ENCODE assay signal across 8 cellular contexts in the genomic region with DNA sequence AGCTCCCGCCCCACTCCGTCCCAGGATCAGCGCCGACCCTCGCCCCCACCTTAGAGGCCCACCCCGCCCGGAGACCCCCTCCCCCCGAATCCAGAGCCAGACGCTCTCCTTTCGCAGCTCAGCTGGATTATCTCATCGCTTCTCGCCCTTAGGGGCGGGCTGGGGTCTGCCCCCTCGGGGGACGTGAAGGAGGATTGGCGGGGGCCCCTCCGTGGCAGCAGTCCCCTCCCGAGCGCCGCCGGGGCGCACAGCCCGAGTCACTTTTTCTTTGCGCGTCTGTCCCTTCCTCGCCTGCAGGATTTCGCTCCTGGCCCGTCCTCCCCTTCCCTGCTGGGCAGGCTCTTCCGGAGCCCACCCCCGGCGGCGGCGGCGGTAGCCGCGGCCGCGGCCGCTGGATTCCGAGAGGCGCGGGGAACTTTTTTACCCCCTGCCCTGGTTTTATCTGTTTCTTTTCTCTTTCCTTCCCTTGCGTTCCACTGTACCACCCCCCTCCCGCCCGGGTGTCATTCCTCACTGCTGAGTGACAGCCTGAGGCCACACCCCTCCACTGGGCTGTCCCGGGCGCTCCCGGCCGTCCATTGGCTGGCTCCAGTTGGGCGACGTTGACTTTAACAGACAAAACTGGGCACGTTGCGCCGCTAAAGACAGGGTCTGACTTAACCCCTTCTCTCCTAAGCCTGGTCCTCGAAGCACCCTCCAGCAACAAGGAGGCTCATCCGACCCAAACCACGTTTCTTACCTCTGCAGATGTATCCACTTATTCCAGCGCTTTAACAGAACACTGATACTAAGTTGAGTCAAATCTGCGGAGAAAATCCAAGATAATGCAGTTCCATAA. TPM values are rescaled to one million over a fixed set of nuclear protein-coding genes. Genes with fewer than 3 reads are reported as not detected.
DNase-seq lines count a peak whose midpoint lies in the region; ATAC-seq and TF ChIP-seq lines count a peak whose summit lies in the region.

No MANE protein-coding gene starts in this region.

- H3K27me3 ChIP-seq in HUES48 (ENCODE audit: control insufficient read depth, insufficient read depth, low read length) (peaks cover 98% of the 10 kb centered on the region), body of pancreas (peaks cover 3 to 82% of the 10 kb centered on the region in 2 donors), iPS-15b (ENCODE audit: control insufficient read depth, insufficient read depth, low read length) (peaks cover 86% of the 10 kb centered on the region)

- no peak for TF ChIP-seq POLR2A in body of pancreas (IDR thresholded peaks at IDR 0.05)

- peak overlapping the region; percentile 55 for H3K4me3 ChIP-seq in HUES48 (ENCODE audit: low read depth, low read length)
- H3K4me3 ChIP-seq in body of pancreas = peak overlapping the region; percentile 21 to 49
- H3K4me3 ChIP-seq in iPS-15b (ENCODE audit: low read depth, low read length) = peak overlapping the region; percentile 46

- no peak overlapping the region for H3K27ac ChIP-seq in HUES48 (ENCODE audit: low read depth, low read length)
- H3K27ac ChIP-seq in body of pancreas = no peak overlapping the region

- ATAC-seq in GM21526 (IDR thresholded peaks at IDR 0.05; ENCODE audit: low FRiP score, unreplicated experiment) (peak; percentile 49), body of pancreas (peak; percentile 74), sciatic nerve (peak; percentile 69), GM19324 (IDR thresholded peaks at IDR 0.05; ENCODE audit: low FRiP score, unreplicated experiment) (no peak)

- no peak for TF ChIP-seq CTCF in body of pancreas (IDR thresholded peaks at IDR 0.05)

- H3K36me3 ChIP-seq in HUES48 (ENCODE audit: control insufficient read depth, insufficient read depth, low read length) = no peaks in the 10 kb centered on the region
- no peaks in the 10 kb centered on the region for H3K36me3 ChIP-seq in body of pancreas (replicated peaks in 1 of 2; ENCODE audit: insufficient read depth in 1 of 2, low read depth in 2 of 2)
- H3K36me3 ChIP-seq in iPS-15b (ENCODE audit: control insufficient read depth, insufficient read depth, low read length) = no peaks in the 10 kb centered on the region

- 1 to 2% methylated on average over 56 to 59 of the region's 59 CpGs for WGBS in body of pancreas, 2 donors

- H3K9ac ChIP-seq in HUES48 (ENCODE audit: low read depth, low read length) (no peak overlapping the region), iPS-15b (ENCODE audit: low read depth, low read length) (no peak overlapping the region)

- no peaks in the 10 kb centered on the region for H3K9me3 ChIP-seq in HUES48 (ENCODE audit: control insufficient read depth, insufficient read depth, low read length)
- H3K9me3 ChIP-seq in body of pancreas = no peaks in the 10 kb centered on the region
- H3K9me3 ChIP-seq in iPS-15b (ENCODE audit: control insufficient read depth, insufficient read depth, low read length) = no peaks in the 10 kb centered on the region

- H3K4me1 ChIP-seq in HUES48 (ENCODE audit: control insufficient read depth, insufficient read depth, low read length) (peaks cover 15% of the 10 kb centered on the region), body of pancreas (peaks cover 52% of the 10 kb centered on the region), iPS-15b (ENCODE audit: control insufficient read depth, insufficient read depth, low read length) (peaks cover 16% of the 10 kb centered on the region)

- intact Hi-C loops in body of pancreas (cut with DNase I) (loop anchor here (5.0 to 10.0 kb wide), 2 partner anchors 692 to 810 kb away; no protein-coding TSS in a partner anchor), sciatic nerve (cut with DNase I) (loop anchor here (10.0 kb wide), 1 partner anchor 690 kb away; no protein-coding TSS in a partner anchor)

- DNase-seq in DMS53 (lab: John Stamatoyannopoulos, UW) (peak; percentile 89), OCI-M1 (lab: John Stamatoyannopoulos, UW) (peak; percentile 91), body of pancreas (peak; percentile 51 to 70 (median 67)), sciatic nerve (ENCODE audit: low spot score) (no peak)

RNA-seq across cellular contexts. Expression of a gene that starts 0.5 kb away (rescaled TPM):
- total RNA-seq in body of pancreas = under 1 TPM in 1 of 2 donors, not detected in 1; 0.26 TPM
- not detected for total RNA-seq in sciatic nerve
